ENCODE assay signal across 1 cellular context in the genomic region with DNA sequence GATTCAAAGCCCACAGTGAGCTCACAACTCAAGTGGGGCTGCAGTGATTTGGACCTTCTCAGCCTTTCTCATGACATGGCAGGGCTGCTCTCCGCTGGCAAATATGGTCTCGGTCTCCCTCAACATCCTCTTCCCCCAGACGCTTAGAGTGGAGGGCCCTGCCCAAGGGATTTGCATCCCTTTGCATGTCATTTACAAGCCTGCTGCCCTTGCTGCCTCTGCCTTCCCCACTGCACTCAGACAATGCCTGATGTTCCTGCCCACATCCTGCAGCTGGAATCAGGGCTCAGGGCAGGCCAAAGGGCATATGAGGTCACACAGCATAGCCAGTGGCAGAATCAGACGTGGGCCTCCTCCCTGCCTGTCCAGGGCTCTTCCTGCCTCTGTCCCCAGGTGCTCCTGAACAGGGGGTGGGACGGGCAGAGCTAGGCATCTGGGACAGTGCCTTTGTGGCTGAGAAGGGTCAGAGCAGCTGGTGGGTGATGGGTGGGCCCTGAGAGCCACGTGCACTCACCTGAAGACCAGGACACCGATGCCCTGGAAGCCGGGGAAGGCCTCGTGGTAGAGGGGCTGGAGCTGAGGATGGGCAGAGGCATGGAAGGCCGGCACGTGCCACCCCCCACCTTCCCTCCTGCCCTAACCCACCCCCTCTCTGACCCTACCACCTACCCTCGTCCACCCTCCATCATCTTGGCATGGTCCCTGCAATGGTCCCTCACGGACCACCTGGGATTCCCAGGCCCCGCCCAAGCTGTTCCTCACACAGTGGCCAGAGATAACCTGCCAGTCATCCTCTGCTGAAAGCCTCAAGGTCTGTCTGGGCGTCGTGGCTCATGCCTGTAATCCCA.
TF ChIP-seq lines count a peak whose summit lies in the region.

No MANE protein-coding gene starts in this region.

TF ChIP-seq in H1, 55 proteins besides CTCF, POLR2A, EP300 and RAD21:
- TF ChIP-seq RBBP5 (IDR thresholded peaks at IDR 0.05; ENCODE audit: borderline replicate concordance, low read depth, low read length) (no peak), SIX5 (IDR thresholded peaks at IDR 0.05; ENCODE audit: low read depth, low read length) (no peak), ASH2L (IDR thresholded peaks at IDR 0.05; ENCODE audit: low read length) (no peak)
TF ChIP-seq in H1: peak in this region for 0.
